Comparison of ENCODE assay signal across 30 cellular contexts in the genomic region with DNA sequence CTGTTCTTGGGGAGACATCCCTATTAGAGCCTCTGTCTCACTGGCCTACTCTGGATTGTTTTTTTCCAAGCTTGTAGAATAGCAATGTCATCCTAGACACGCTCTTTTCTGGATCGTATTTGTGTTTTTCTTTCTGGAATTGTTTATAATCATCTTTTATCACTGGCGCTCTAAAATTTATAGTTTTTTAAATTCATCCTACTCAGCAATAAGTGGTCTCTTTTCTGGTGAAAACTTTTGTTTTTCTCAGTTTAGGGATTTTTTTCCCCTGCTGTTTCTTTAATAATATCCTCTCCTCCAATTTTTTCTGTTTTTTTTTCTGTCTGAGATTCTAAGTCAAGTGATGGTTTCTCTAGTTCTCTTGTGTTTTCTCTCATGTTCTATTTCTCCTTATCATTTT. TPM values are rescaled to one million over a fixed set of nuclear protein-coding genes. Genes with fewer than 3 reads are reported as not detected.
"Had no signal": no experiment of that assay in that cellular context is flagged by ENCODE, and none has a peak within 500 bp of the region (broad histone marks: within the 10 kb centered on the region; RNA-seq: fewer than 3 reads in every experiment).

No MANE protein-coding gene starts in this region.

- ATAC-seq: activated T-helper 17 cell treated with anti-CD3 and anti-CD28 coated beads, Interleukin-2, amount 50 U/mL, for 72 hours; T-cell had no signal

- H3K9me3 ChIP-seq: Peyer's patch, SJSA1 had no signal

- FAIRE-seq: astrocyte, TTC549 had no signal

- H3K36me3 Mint-ChIP-seq: activated naive CD8-positive, alpha-beta T cell; brain; T-cell had no signal

- H3K27me3 Mint-ChIP-seq: activated naive CD8-positive, alpha-beta T cell; brain had no signal

- H3K27ac Mint-ChIP-seq: activated B cell treated with CpG ODN at 0.5 μM for 24 hours; activated CD4-positive, alpha-beta memory T cell treated with anti-CD3 and anti-CD28 coated beads, Interleukin-2, amount 10 ng/mL, durations not matched to agents 7 days and 5 days; activated CD4-positive, alpha-beta T cell treated with anti-CD3 and anti-CD28 coated beads, Interleukin-2, amount 10 ng/mL, durations not matched to agents 24 days and 14 days; activated naive CD4-positive, alpha-beta T cell treated with anti-CD3 and anti-CD28 coated beads for 36 hours; activated naive CD8-positive, alpha-beta T cell; activated T-helper 17 cell treated with anti-CD3 and anti-CD28 coated beads, Interleukin-2, amount 50 U/mL, for 72 hours; T-cell had no signal

- H3K4me3 Mint-ChIP-seq: activated B cell treated with CpG ODN at 0.5 μM for 24 hours; activated CD4-positive, alpha-beta memory T cell treated with anti-CD3 and anti-CD28 coated beads, Interleukin-2, amount 10 ng/mL, durations not matched to agents 7 days and 5 days; activated CD4-positive, alpha-beta T cell treated with anti-CD3 and anti-CD28 coated beads, Interleukin-2, amount 10 ng/mL, durations not matched to agents 24 days and 14 days; activated naive CD4-positive, alpha-beta T cell treated with anti-CD3 and anti-CD28 coated beads for 36 hours; activated naive CD8-positive, alpha-beta T cell; activated T-helper 17 cell treated with anti-CD3 and anti-CD28 coated beads, Interleukin-2, amount 50 U/mL, for 72 hours; brain; T-cell had no signal

- H3K4me3 ChIP-seq: Peyer's patch, SJSA1 had no signal

- H3K27me3 ChIP-seq: Peyer's patch had no signal

- H3K27ac ChIP-seq: Peyer's patch, RWPE1, SJSA1 had no signal

- H3K9me3 Mint-ChIP-seq: activated B cell treated with CpG ODN at 0.5 μM for 24 hours; activated CD4-positive, alpha-beta memory T cell treated with anti-CD3 and anti-CD28 coated beads, Interleukin-2, amount 10 ng/mL, durations not matched to agents 7 days and 5 days; activated CD4-positive, alpha-beta T cell treated with anti-CD3 and anti-CD28 coated beads, Interleukin-2, amount 10 ng/mL, durations not matched to agents 24 days and 14 days; activated naive CD4-positive, alpha-beta T cell treated with anti-CD3 and anti-CD28 coated beads for 36 hours; activated T-helper 17 cell treated with anti-CD3 and anti-CD28 coated beads, Interleukin-2, amount 50 U/mL, for 72 hours; T-cell had no signal

- DNase-seq: activated B cell treated with CpG ODN at 0.5 μM for 24 hours; activated CD4-positive, alpha-beta memory T cell treated with anti-CD3 and anti-CD28 coated beads, Interleukin-2, amount 10 ng/mL, durations not matched to agents 7 days and 5 days; activated CD4-positive, alpha-beta T cell treated with anti-CD3 and anti-CD28 coated beads for 1 hour; activated CD4-positive, alpha-beta T cell treated with anti-CD3 and anti-CD28 coated beads, Interleukin-2, amount 10 ng/mL, durations not matched to agents 24 days and 14 days; activated gamma-delta T cell; activated naive CD4-positive, alpha-beta T cell treated with anti-CD3 and anti-CD28 coated beads for 36 hours; activated T-cell treated with anti-CD3 and anti-CD28 coated beads for 4 hours; activated T-cell treated with anti-CD3 and anti-CD28 coated beads, Interleukin-2, amount 50 U/mL, for 48 hours; amygdala; Karpas-422; MM.1S; NCI-H1105; NCI-H1436 treated with DMSO at 0.1 percent for 48 hours; NCI-H187; NCI-H2081; NCI-H446; NCI-H524; Peyer's patch; SHP77; T-cell; T-helper 2 cell; T1000 had no signal

- H3K36me3 ChIP-seq: Peyer's patch, SJSA1 had no signal

RNA-seq across cellular contexts. Expression of gene PDE6H, which starts 25.2 kb away (rescaled TPM):
- total RNA-seq: activated B cell treated with CpG ODN at 0.5 μM for 24 hours; activated CD4-positive, alpha-beta memory T cell treated with anti-CD3 and anti-CD28 coated beads, Interleukin-2, amount 10 ng/mL, durations not matched to agents 7 days and 5 days; activated CD4-positive, alpha-beta T cell treated with anti-CD3 and anti-CD28 coated beads, Interleukin-2, amount 10 ng/mL, durations not matched to agents 24 days and 14 days; activated CD8-positive, alpha-beta memory T cell treated with anti-CD3 and anti-CD28 coated beads for 36 hours; activated naive CD4-positive, alpha-beta T cell treated with anti-CD3 and anti-CD28 coated beads for 36 hours; activated T-helper 17 cell treated with anti-CD3 and anti-CD28 coated beads, Interleukin-2, amount 50 U/mL, for 72 hours; astrocyte; Peyer's patch; SJSA1; T-cell had no signal

RNA-seq across cellular contexts. Expression of gene ERP27, which starts 59.7 kb away (rescaled TPM):
- total RNA-seq: SJSA1 had no signal
